7 cellular contexts compared by ENCODE assay signal in the genomic region with DNA sequence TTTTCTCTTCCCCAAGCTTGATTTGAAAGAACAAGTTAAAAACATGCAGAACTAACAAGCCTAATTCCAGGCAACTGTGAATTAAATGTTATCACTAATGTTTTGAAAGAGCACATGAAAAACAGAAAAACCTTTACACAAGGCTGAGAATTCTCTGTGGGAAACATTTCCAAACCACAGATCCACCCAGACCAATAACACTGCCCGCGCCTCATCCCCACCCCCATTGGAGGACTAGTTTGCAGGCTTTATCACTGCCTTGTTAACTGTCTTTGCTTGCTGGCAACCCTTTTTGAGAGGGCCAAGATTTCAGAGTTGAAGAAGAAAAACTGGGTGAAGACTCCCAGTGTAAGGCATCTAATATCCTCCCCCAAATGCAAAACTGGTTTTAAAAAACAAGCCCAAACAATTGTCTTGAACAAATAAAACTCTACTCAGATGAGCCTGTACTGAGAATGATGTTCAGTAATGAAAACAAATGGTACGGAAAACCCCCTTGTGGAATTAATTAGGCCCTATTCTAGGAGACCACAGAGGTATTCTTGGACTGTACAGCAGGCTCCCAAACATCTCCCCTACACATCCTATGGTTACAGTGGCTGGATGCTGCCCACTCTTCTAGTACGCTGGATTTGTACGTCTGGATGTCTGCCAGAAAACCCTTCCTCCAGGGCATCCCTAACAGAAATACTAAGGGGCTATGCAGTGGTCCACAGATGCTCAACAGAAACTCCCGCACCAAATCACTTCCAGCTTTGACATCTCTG. TPM values are rescaled to one million over a fixed set of nuclear protein-coding genes. Genes with fewer than 3 reads are reported as not detected.
DNase-seq lines count a peak whose midpoint lies in the region; TF ChIP-seq lines count a peak whose summit lies in the region.

No MANE protein-coding gene starts in this region.

- peak overlapping the region; percentile 26 to 79 (median 54) for H3K27ac Mint-ChIP-seq in immature natural killer cell

- H3K36me3 Mint-ChIP-seq in immature natural killer cell = peaks cover 8 to 23% (median 11%) of the 10 kb centered on the region in 3 donors

- TF ChIP-seq POLR2A in adrenal gland (IDR thresholded peaks at IDR 0.05) = no peak

- H3K27me3 ChIP-seq in Loucy (ENCODE audit: insufficient read depth, low read length, poor library complexity, severe bottlenecking) (no peaks in the 10 kb centered on the region), adrenal gland (no peaks in the 10 kb centered on the region), subcutaneous abdominal adipose tissue (ENCODE audit: control insufficient read depth in 5 of 5, insufficient read depth in 4 of 5, low read length in 5 of 5) (no peaks in the 10 kb centered on the region), WERI-Rb-1 (ENCODE audit: insufficient read depth, low read depth, severe bottlenecking) (no peaks in the 10 kb centered on the region), Karpas-422 (ENCODE audit: low read length) (no peaks in the 10 kb centered on the region)

- H3K4me1 ChIP-seq in Loucy (ENCODE audit: insufficient read depth, low read length, poor library complexity, severe bottlenecking) = peaks cover 56% of the 10 kb centered on the region
- H3K4me1 ChIP-seq in adrenal gland (replicated peaks in 1 of 2) = peaks cover 38 to 74% of the 10 kb centered on the region in 2 donors
- H3K4me1 ChIP-seq in subcutaneous abdominal adipose tissue (ENCODE audit: control insufficient read depth in 5 of 5, insufficient read depth in 5 of 5, low read length in 5 of 5) = peaks cover 12 to 59% (median 51%) of the 10 kb centered on the region in 5 donors
- peaks cover 31% of the 10 kb centered on the region for H3K4me1 ChIP-seq in Karpas-422 (ENCODE audit: low read length)

- no peaks in the 10 kb centered on the region for H3K9me3 Mint-ChIP-seq in immature natural killer cell

- H3K9me2 ChIP-seq in Loucy (replicated peaks; ENCODE audit: low read depth, low read length) = no peaks in the 10 kb centered on the region
- no peaks in the 10 kb centered on the region for H3K9me2 ChIP-seq in Karpas-422 (replicated peaks; ENCODE audit: insufficient read depth, low read length)

- intact Hi-C loops in adrenal gland (cut with DNase I) = no loop called here

- H3K4me3 ChIP-seq in Loucy (ENCODE audit: low read length, poor library complexity, severe bottlenecking) (peak overlapping the region; percentile 17), adrenal gland (no peak overlapping the region), subcutaneous abdominal adipose tissue (ENCODE audit: low read depth in 1 of 5, low read length in 5 of 5) (no peak overlapping the region), WERI-Rb-1 (ENCODE audit: low read depth, low read length) (no peak overlapping the region), Karpas-422 (ENCODE audit: low read length) (no peak overlapping the region)

- no peak for TF ChIP-seq CTCF in Loucy (conservative IDR thresholded peaks at IDR 0.05; ENCODE audit: low read length)
- TF ChIP-seq CTCF in adrenal gland (IDR thresholded peaks at IDR 0.05) = no peak
- no peak for TF ChIP-seq CTCF in WERI-Rb-1 (IDR thresholded peaks at IDR 0.05; ENCODE audit: low read depth, low read length)

- H4K20me1 ChIP-seq in Loucy (ENCODE audit: insufficient read depth, low read length, poor library complexity, severe bottlenecking) (peaks cover 73% of the 10 kb centered on the region), Karpas-422 (ENCODE audit: insufficient read depth, low read depth, low read length) (no peaks in the 10 kb centered on the region; the same call in 1 of the 2 replicates)

- no peaks in the 10 kb centered on the region for H3K9me3 ChIP-seq in Loucy (ENCODE audit: insufficient read depth, low read depth, low read length)
- H3K9me3 ChIP-seq in adrenal gland (replicated peaks in 1 of 3) = no peaks in the 10 kb centered on the region
- no peaks in the 10 kb centered on the region for H3K9me3 ChIP-seq in subcutaneous abdominal adipose tissue (ENCODE audit: control insufficient read depth in 5 of 5, low read length in 5 of 5)
- no peaks in the 10 kb centered on the region for H3K9me3 ChIP-seq in WERI-Rb-1 (ENCODE audit: severe bottlenecking)
- no peaks in the 10 kb centered on the region for H3K9me3 ChIP-seq in Karpas-422 (ENCODE audit: low read length)

- peaks cover 0 to 3% (median 0%) of the 10 kb centered on the region in 3 donors for H3K27me3 Mint-ChIP-seq in immature natural killer cell (ENCODE audit: low read depth in 3 of 3)

- no peak overlapping the region for H2AFZ ChIP-seq in Loucy (ENCODE audit: low read length)
- H2AFZ ChIP-seq in Karpas-422 (ENCODE audit: low read length) = no peak overlapping the region

- no peak for DNase-seq in adrenal gland
- no peak for DNase-seq in immature natural killer cell
- no peak for DNase-seq in NCI-H774 (lab: John Stamatoyannopoulos, UW)
- DNase-seq in WERI-Rb-1 = no peak
- no peak for DNase-seq in Karpas-422

- H3K4me3 Mint-ChIP-seq in immature natural killer cell = peak overlapping the region; percentile 23 to 64 (median 63)

- WGBS in adrenal gland, 4 donors = 54 to 85% (median 77%) methylated on average over 6 of the region's 6 CpGs

- H3K36me3 ChIP-seq in Loucy (ENCODE audit: insufficient read depth, low read length) = peaks cover 39% of the 10 kb centered on the region
- H3K36me3 ChIP-seq in adrenal gland (replicated peaks in 1 of 2) = peaks cover 0 to 27% of the 10 kb centered on the region in 2 donors
- peaks cover 24 to 30% (median 28%) of the 10 kb centered on the region in 5 donors for H3K36me3 ChIP-seq in subcutaneous abdominal adipose tissue (ENCODE audit: control insufficient read depth in 5 of 5, insufficient read depth in 5 of 5, low read length in 5 of 5)
- H3K36me3 ChIP-seq in WERI-Rb-1 = peaks cover 42% of the 10 kb centered on the region
- H3K36me3 ChIP-seq in Karpas-422 (ENCODE audit: insufficient read depth, low read length) = peaks cover 77% of the 10 kb centered on the region

- H3K27ac ChIP-seq in adrenal gland = peak overlapping the region in 3 of 5 donors; percentile 24 to 63 (median 47)
- peak overlapping the region; percentile 49 for H3K27ac ChIP-seq in subcutaneous abdominal adipose tissue (ENCODE audit: low read depth, low read length)
- no peak overlapping the region for H3K27ac ChIP-seq in WERI-Rb-1
- H3K27ac ChIP-seq in Karpas-422 (ENCODE audit: low read length) = no peak overlapping the region

- H3K9ac ChIP-seq in Loucy (ENCODE audit: low read depth, low read length, poor library complexity, severe bottlenecking) (no peak overlapping the region), subcutaneous abdominal adipose tissue (ENCODE audit: low read length in 5 of 5) (no peak overlapping the region), Karpas-422 (ENCODE audit: low read length) (no peak overlapping the region)

- H3K4me2 ChIP-seq in Loucy (ENCODE audit: low read depth, low read length, poor library complexity, severe bottlenecking) (peak overlapping the region; percentile 77), Karpas-422 (ENCODE audit: low read depth, low read length, poor library complexity, severe bottlenecking) (no peak overlapping the region)

- H3K4me1 Mint-ChIP-seq in immature natural killer cell = peaks cover 75 to 92% of the 10 kb centered on the region in 2 donors

- H3K79me2 ChIP-seq in Loucy (ENCODE audit: insufficient read depth, low read length) (peaks cover 93% of the 10 kb centered on the region), Karpas-422 (ENCODE audit: low read length) (peaks cover 96% of the 10 kb centered on the region)

- no peaks in the 10 kb centered on the region for H3F3A ChIP-seq in Loucy (ENCODE audit: low read depth)

RNA-seq across cellular contexts. Expression of a gene that starts 5.8 kb away (rescaled TPM):
- 100 to 1,000 TPM in 1 of 8 donors, 10 to 100 TPM in 7; 31.5 to 114 (median 67.0) TPM for total RNA-seq in adrenal gland
- polyA plus RNA-seq in adrenal gland (10 to 100 TPM; 49.3 to 62.3 (median 55.7) TPM), immature natural killer cell (100 to 1,000 TPM; 121 to 139 (median 135) TPM)
- 107 and 124 TPM in 2 replicates for total RNA-seq in Karpas-422 (2014; rRNA removed; shearing (Covaris generic); ENCODE audit: low replicate concordance)

Comparison
In these comparisons a context has a peak if more than half of its experiments do, and no peak if none do; other contexts are left out.
1. H3K27ac ChIP-seq: peak in adrenal gland (3 of 5) and subcutaneous abdominal adipose tissue (single experiment); none in WERI-Rb-1 (single experiment) and Karpas-422 (single experiment).